Comparison of ENCODE assay signal across 30 cellular contexts in the genomic region with DNA sequence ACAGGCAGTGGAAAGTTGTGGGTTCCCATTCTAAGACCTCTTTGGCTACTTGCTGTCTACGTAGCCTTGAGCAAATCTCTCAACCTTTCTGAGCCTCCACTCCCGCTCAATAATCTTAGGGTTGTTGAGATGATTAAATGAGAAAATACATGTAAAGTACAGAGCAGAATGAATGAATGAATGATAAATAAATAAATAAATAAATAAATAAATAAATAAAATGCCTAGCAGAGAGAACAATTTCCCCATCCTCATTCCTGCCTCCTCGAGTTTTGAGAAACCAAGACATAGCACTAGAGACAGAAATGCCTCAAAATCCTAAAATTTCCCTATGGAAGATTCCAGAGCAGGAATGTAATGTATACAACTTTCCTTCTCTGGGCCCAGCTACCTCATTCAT.
"Had no signal": no experiment of that assay in that cellular context is flagged by ENCODE, and none has a peak within 500 bp of the region (broad histone marks: within the 10 kb centered on the region; RNA-seq: fewer than 3 reads in every experiment).

No MANE protein-coding gene starts in this region.

- ATAC-seq: natural killer cell; psoas muscle; right cardiac atrium; stimulated activated memory B cell treated with anti-CD40 and anti-IgM and Interleukin-4, amounts not matched to agents 10 μg/mL and 1 μg/mL and 100 μg/mL, for 72 hours; stimulated activated naive CD8-positive, alpha-beta T cell treated with anti-CD3 and anti-CD28 coated beads, Interleukin-15, amount 100 ng/mL, for 72 hours; stimulated activated naive CD8-positive, alpha-beta T cell treated with anti-CD3 and anti-CD28 coated beads, Interleukin-15, Interleukin-2, amounts not matched to agents 100 U/mL and 50 U/mL, for 24 hours; upper lobe of right lung had no signal

- H3K79me2 ChIP-seq: parathyroid adenoma had no signal

- H3K9ac ChIP-seq: neural progenitor cell, parathyroid adenoma had no signal

- H3K4me3 ChIP-seq: neural progenitor cell, ovary, psoas muscle, right lobe of liver, sigmoid colon, suprapubic skin, testis, tibial artery, transverse colon, upper lobe of right lung, uterus had no signal

- H3K36me3 ChIP-seq: neural progenitor cell, ovary, right lobe of liver, sigmoid colon, suprapubic skin, tibial artery, transverse colon, upper lobe of right lung, uterus had no signal

- H3K4me2 ChIP-seq: neural progenitor cell had no signal

- H3K9me3 Mint-ChIP-seq: natural killer cell, type B pancreatic cell had no signal

- H3K4me3 Mint-ChIP-seq: natural killer cell; nephron; neural progenitor cell; stimulated activated memory B cell treated with anti-CD40 and anti-IgM and Interleukin-4, amounts not matched to agents 10 μg/mL and 1 μg/mL and 100 μg/mL, for 72 hours; stimulated activated naive CD8-positive, alpha-beta T cell treated with anti-CD3 and anti-CD28 coated beads, Interleukin-15, amount 100 ng/mL, for 72 hours; type B pancreatic cell had no signal

- H3K27me3 Mint-ChIP-seq: progenitor cell of endocrine pancreas, type B pancreatic cell had no signal

- FAIRE-seq: small intestine had no signal

- H3K36me3 Mint-ChIP-seq: natural killer cell; neural progenitor cell; stimulated activated memory B cell treated with anti-CD40 and anti-IgM and Interleukin-4, amounts not matched to agents 10 μg/mL and 1 μg/mL and 100 μg/mL, for 72 hours; type B pancreatic cell had no signal

- H3K9me3 ChIP-seq: ovary, psoas muscle, right lobe of liver, sigmoid colon, testis, tibial artery, transverse colon, upper lobe of right lung, uterus had no signal

- H3K4me1 Mint-ChIP-seq: natural killer cell; neural progenitor cell; stimulated activated memory B cell treated with anti-CD40 and anti-IgM and Interleukin-4, amounts not matched to agents 10 μg/mL and 1 μg/mL and 100 μg/mL, for 72 hours; stimulated activated naive CD8-positive, alpha-beta T cell treated with anti-CD3 and anti-CD28 coated beads, Interleukin-15, amount 100 ng/mL, for 72 hours had no signal

- H2AFZ ChIP-seq: parathyroid adenoma had no signal

- H3K27ac Mint-ChIP-seq: natural killer cell; nephron; neural progenitor cell; progenitor cell of endocrine pancreas; stimulated activated memory B cell treated with anti-CD40 and anti-IgM and Interleukin-4, amounts not matched to agents 10 μg/mL and 1 μg/mL and 100 μg/mL, for 72 hours; stimulated activated naive CD8-positive, alpha-beta T cell treated with anti-CD3 and anti-CD28 coated beads, Interleukin-15, amount 100 ng/mL, for 72 hours; type B pancreatic cell had no signal

- DNase-seq: natural killer cell; occipital lobe; ovary; posterior cingulate gyrus; psoas muscle; right cardiac atrium; sigmoid colon; small intestine; stimulated activated CD4-positive, alpha-beta T cell treated with anti-CD3 and anti-CD28 coated beads, Interleukin-15, amount 100 ng/mL, for 24 hours; stimulated activated CD4-positive, alpha-beta T cell treated with anti-CD3 and anti-CD28 coated beads, Interleukin-2, amount 100 ng/mL, for 24 hours; stimulated activated CD4-positive, alpha-beta T cell treated with anti-CD3 and anti-CD28 coated beads, Interleukin-2, amount 100 ng/mL, for 48 hours; stimulated activated CD4-positive, alpha-beta T cell treated with anti-CD3 and anti-CD28 coated beads, Interleukin-4, amount 100 ng/mL, for 24 hours; stimulated activated CD8-positive, alpha-beta memory T cell treated with anti-CD3 and anti-CD28 coated beads, Interleukin-4, amount 100 ng/mL, for 48 hours; stimulated activated naive CD4-positive, alpha-beta T cell; stimulated activated naive CD8-positive, alpha-beta T cell treated with anti-CD3 and anti-CD28 coated beads, Interleukin-15, amount 100 ng/mL, for 72 hours; stimulated activated naive CD8-positive, alpha-beta T cell treated with anti-CD3 and anti-CD28 coated beads, Interleukin-15, Interleukin-2, amounts not matched to agents 100 U/mL and 50 U/mL, for 24 hours; substantia nigra; testis; tibial artery; transverse colon; upper lobe of right lung; uterus had no signal

- H3K27ac ChIP-seq: neural progenitor cell, ovary, parathyroid adenoma, psoas muscle, right lobe of liver, sigmoid colon, suprapubic skin, testis, tibial artery, transverse colon, upper lobe of right lung, uterus had no signal

- H3K4me1 ChIP-seq: parathyroid adenoma, psoas muscle, right lobe of liver, sigmoid colon, suprapubic skin, testis, tibial artery, transverse colon, upper lobe of right lung, uterus had no signal

- H3K27me3 ChIP-seq: neural progenitor cell, ovary, right lobe of liver, sigmoid colon, suprapubic skin, testis, tibial artery, transverse colon, upper lobe of right lung, uterus had no signal
